ENCODE assay signal across 1 cellular context in genomic region chr6:142193621-142194020, GRCh38.
A peak's percentile ranks its signal among the peaks of the same experiment; 100 is the strongest.
TF ChIP-seq lines count a peak whose summit lies in the region.

No MANE protein-coding gene starts in this region.

TF ChIP-seq in HEK293, 187 proteins besides CTCF, POLR2A, EP300 and RAD21 (continued from another document):
- TF ChIP-seq ZNF645 (tag by site-specific recombination; IDR thresholded peaks at IDR 0.05) (no peak), ZNF350 (tag by site-specific recombination; IDR thresholded peaks at IDR 0.05) (no peak), ZNF157 (tag by site-specific recombination; IDR thresholded peaks at IDR 0.05) (peak; percentile 95), ZNF394 (tag by site-specific recombination; IDR thresholded peaks at IDR 0.05; ENCODE audit: borderline replicate concordance) (no peak), ZBTB6 (tag by site-specific recombination; IDR thresholded peaks at IDR 0.05) (no peak), MYNN (tag by site-specific recombination; IDR thresholded peaks at IDR 0.05; ENCODE audit: borderline replicate concordance) (no peak)
